Comparison of ENCODE assay signal across 11 cellular contexts in the genomic region with DNA sequence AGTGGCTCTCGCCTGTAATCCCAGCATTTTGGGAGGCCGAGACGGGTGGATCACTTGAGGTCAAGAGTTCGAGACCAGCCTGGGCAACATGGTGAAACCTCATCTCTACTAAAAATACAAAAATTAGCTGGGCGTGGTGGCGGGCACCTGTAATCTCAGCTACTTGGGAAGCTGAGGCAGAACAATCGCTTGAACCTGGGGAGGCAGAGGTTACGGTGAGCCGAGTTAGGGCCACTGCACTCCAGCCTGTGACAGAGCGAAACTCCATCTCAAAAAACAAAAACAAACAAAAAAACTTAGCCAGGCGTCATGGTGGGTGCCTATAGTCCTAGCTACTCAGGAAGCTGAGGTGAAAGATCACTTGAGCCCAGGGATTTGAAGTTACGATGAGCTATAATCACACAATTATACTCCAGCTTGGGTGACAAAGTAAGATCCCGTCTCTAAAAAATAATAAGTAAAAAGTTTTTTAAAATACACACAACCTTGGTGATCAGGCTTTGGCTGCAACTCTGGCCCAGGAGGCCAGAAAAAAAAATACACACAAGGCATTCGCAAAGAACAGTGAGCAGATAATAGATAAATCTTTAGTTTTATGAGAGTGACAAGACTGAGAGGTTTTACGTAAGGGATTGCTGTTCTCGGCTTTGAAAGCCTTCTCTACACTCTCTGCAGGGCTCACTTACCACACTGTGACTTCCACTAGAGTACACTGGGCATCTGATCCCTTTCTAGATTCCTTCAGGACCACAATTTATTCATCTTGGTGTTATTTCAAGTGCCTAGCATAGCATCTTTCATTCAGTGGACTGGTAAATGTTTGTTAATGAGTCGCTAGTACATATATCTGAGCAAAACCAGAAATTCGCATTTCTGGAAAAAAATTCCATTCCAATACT. TPM values are rescaled to one million over a fixed set of nuclear protein-coding genes. Genes with fewer than 3 reads are reported as not detected.
DNase-seq lines count a peak whose midpoint lies in the region; ATAC-seq and TF ChIP-seq lines count a peak whose summit lies in the region.
"Had no signal": no experiment of that assay in that cellular context is flagged by ENCODE, and none has a peak within 500 bp of the region (broad histone marks: within the 10 kb centered on the region; RNA-seq: fewer than 3 reads in every experiment).

No MANE protein-coding gene starts in this region.

- peak overlapping the region in 4 of 7 donors; percentile 3 to 57 (median 37) for H3K4me3 Mint-ChIP-seq in CD8-positive, alpha-beta memory T cell

- no peaks in the 10 kb centered on the region for H3K9me3 Mint-ChIP-seq in CD8-positive, alpha-beta memory T cell
- H3K9me3 Mint-ChIP-seq in activated naive CD4-positive, alpha-beta T cell treated with anti-CD3 and anti-CD28 coated beads, Interleukin-2, amount 50 U/mL, for 72 hours = no peaks in the 10 kb centered on the region

- peaks cover 0 to 68% (median 1%) of the 10 kb centered on the region in 3 donors for H3K36me3 Mint-ChIP-seq in CD8-positive, alpha-beta memory T cell
- peaks cover 21 to 34% of the 10 kb centered on the region in 2 donors for H3K36me3 Mint-ChIP-seq in activated naive CD4-positive, alpha-beta T cell treated with anti-CD3 and anti-CD28 coated beads, Interleukin-2, amount 50 U/mL, for 72 hours

- CTCF ChIA-PET in A673 (lab: Charles Lee) = no interaction called here
- CTCF ChIA-PET in CD8-positive, alpha-beta memory T cell (lab: Charles Lee) = no interaction called here

- no peaks in the 10 kb centered on the region for H3K9me3 ChIP-seq in A673 (ENCODE audit: low read depth, low read length, poor library complexity, severe bottlenecking)
- H3K9me3 ChIP-seq in CD8-positive, alpha-beta memory T cell (ENCODE audit: low read length) = no peaks in the 10 kb centered on the region
- H3K9me3 ChIP-seq in muscle layer of colon (ENCODE audit: low read length) = no peaks in the 10 kb centered on the region
- H3K9me3 ChIP-seq: SJCRH30 had no signal

- H3K9ac ChIP-seq in muscle layer of colon (ENCODE audit: low read length) = peak overlapping the region; percentile 23

- H3K27ac ChIP-seq in A673 (ENCODE audit: low read depth, low read length, poor library complexity, severe bottlenecking) = peak overlapping the region; percentile 49
- H3K27ac ChIP-seq in CD8-positive, alpha-beta memory T cell (ENCODE audit: low read depth, low read length) = no peak overlapping the region
- peak overlapping the region; percentile 69 for H3K27ac ChIP-seq in muscle layer of colon (ENCODE audit: low read depth, low read length)
- H3K27ac ChIP-seq: SJCRH30 had no signal

- H3K27ac Mint-ChIP-seq in CD8-positive, alpha-beta memory T cell = peak overlapping the region in 6 of 8 donors; percentile 8 to 64 (median 38)
- peak overlapping the region; percentile 49 to 93 for H3K27ac Mint-ChIP-seq in activated naive CD4-positive, alpha-beta T cell treated with anti-CD3 and anti-CD28 coated beads, Interleukin-2, amount 50 U/mL, for 72 hours

- H3K4me3 ChIP-seq in A673 (ENCODE audit: low read depth, low read length, poor library complexity, severe bottlenecking) (no peak overlapping the region), muscle layer of colon (ENCODE audit: low read depth in 1 of 2, low read length in 2 of 2) (no peak overlapping the region)
- no peak overlapping the region for H3K4me3 ChIP-seq in CD8-positive, alpha-beta memory T cell (ENCODE audit: low read length)
- H3K4me3 ChIP-seq: SJCRH30 had no signal

- H3K4me1 ChIP-seq in A673 (ENCODE audit: insufficient read depth, low read length, poor library complexity, severe bottlenecking) (peaks cover 24% of the 10 kb centered on the region), muscle layer of colon (ENCODE audit: insufficient read depth, low read length) (peaks cover 65% of the 10 kb centered on the region)
- H3K4me1 ChIP-seq in CD8-positive, alpha-beta memory T cell (ENCODE audit: insufficient read depth, low read length) = peaks cover 45% of the 10 kb centered on the region

- H3K36me3 ChIP-seq in A673 (ENCODE audit: insufficient read depth, low read length, poor library complexity, severe bottlenecking) (peaks cover 5% of the 10 kb centered on the region), muscle layer of colon (ENCODE audit: insufficient read depth, low read length) (no peaks in the 10 kb centered on the region)
- no peaks in the 10 kb centered on the region for H3K36me3 ChIP-seq in CD8-positive, alpha-beta memory T cell (ENCODE audit: insufficient read depth, low read length)

- H3K27me3 ChIP-seq in A673 (replicated peaks; ENCODE audit: insufficient read depth, low read depth, low read length, poor library complexity) (no peaks in the 10 kb centered on the region), muscle layer of colon (ENCODE audit: control insufficient read depth in 1 of 2, insufficient read depth in 2 of 2, low read length in 2 of 2) (no peaks in the 10 kb centered on the region)
- H3K27me3 ChIP-seq in CD8-positive, alpha-beta memory T cell (ENCODE audit: insufficient read depth, low read length, poor library complexity, severe bottlenecking) = no peaks in the 10 kb centered on the region
- H3K27me3 ChIP-seq: SJCRH30 had no signal

- peaks cover 65 to 80% (median 78%) of the 10 kb centered on the region in 3 donors for H3K4me1 Mint-ChIP-seq in CD8-positive, alpha-beta memory T cell

- H3K27me3 Mint-ChIP-seq in CD8-positive, alpha-beta memory T cell = no peaks in the 10 kb centered on the region

- no peak for ATAC-seq in activated naive CD4-positive, alpha-beta T cell treated with anti-CD3 and anti-CD28 coated beads, Interleukin-2, amount 50 U/mL, for 72 hours
- no peak for ATAC-seq in GM21529 (IDR thresholded peaks at IDR 0.05; ENCODE audit: unreplicated experiment)

- intact Hi-C loops in A673 (cut with micrococcal nuclease; ENCODE audit: unreplicated experiment) = no loop called here

- DNase-seq in A673 (ENCODE audit: low spot score) (no peak), GM20000 (ENCODE audit: low spot score) (no peak), NCI-H82 treated with DMSO at 0.1 percent for 48 hours (lab: John Stamatoyannopoulos, UW; ENCODE audit: unreplicated experiment) (no peak), UCSD-AML1 (lab: John Stamatoyannopoulos, UW; ENCODE audit: unreplicated experiment) (no peak)
- DNase-seq in CD8-positive, alpha-beta memory T cell = no peak
- no peak for DNase-seq in activated naive CD4-positive, alpha-beta T cell treated with anti-CD3 and anti-CD28 coated beads, Interleukin-2, amount 50 U/mL, for 72 hours (ENCODE audit: low spot score in 2 of 2)
- DNase-seq: NCI-H2171, SJCRH30 had no signal

- BruUV-seq in A673 (replicated peaks; lab: Mats Ljungman, UMichigan) = no TSS peak

- TF ChIP-seq CTCF in A673 (conservative IDR thresholded peaks at IDR 0.05; ENCODE audit: low read depth, low read length) (no peak), GM20000 (IDR thresholded peaks at IDR 0.05; ENCODE audit: extremely low read depth, missing control alignments) (no peak)

- POLR2A ChIA-PET in A673 (lab: Charles Lee; ENCODE audit: low non-redundant PET) = no interaction called here
- POLR2A ChIA-PET in CD8-positive, alpha-beta memory T cell (lab: Charles Lee) = no interaction called here

RNA-seq across cellular contexts. Expression of a gene that starts 5.9 kb away (rescaled TPM):
- total RNA-seq in A673 (2021) = 198 and 216 TPM in 2 replicates
- 100 to 1,000 TPM; 228 to 237 TPM for total RNA-seq in CD8-positive, alpha-beta memory T cell
- polyA plus RNA-seq in CD8-positive, alpha-beta memory T cell = 90.8 TPM
- total RNA-seq in activated naive CD4-positive, alpha-beta T cell treated with anti-CD3 and anti-CD28 coated beads, Interleukin-2, amount 50 U/mL, for 72 hours = 100 to 1,000 TPM; 154 to 181 TPM

RNA-seq across cellular contexts. Expression of a gene that starts 31.9 kb away (rescaled TPM):
- total RNA-seq in A673 (2021) = 9.2 and 9.6 TPM in 2 replicates
- total RNA-seq in CD8-positive, alpha-beta memory T cell = 1 to 10 TPM; 9.4 to 9.7 TPM
- 1.3 TPM for polyA plus RNA-seq in CD8-positive, alpha-beta memory T cell
- total RNA-seq in activated naive CD4-positive, alpha-beta T cell treated with anti-CD3 and anti-CD28 coated beads, Interleukin-2, amount 50 U/mL, for 72 hours = 10 to 100 TPM; 16.5 to 24.5 TPM

RNA-seq across cellular contexts. Expression of a gene that starts 55.1 kb away (rescaled TPM):
- not detected in 2 replicates for total RNA-seq in A673 (2021)
- not detected for total RNA-seq in CD8-positive, alpha-beta memory T cell
- polyA plus RNA-seq in CD8-positive, alpha-beta memory T cell = not detected
- total RNA-seq in activated naive CD4-positive, alpha-beta T cell treated with anti-CD3 and anti-CD28 coated beads, Interleukin-2, amount 50 U/mL, for 72 hours = not detected
- total RNA-seq: SJCRH30, temporal lobe had no signal

RNA-seq across cellular contexts. Expression of a gene that starts 58.6 kb away (rescaled TPM):
- total RNA-seq in A673 (2021) = 313 and 365 TPM in 2 replicates
- 100 to 1,000 TPM; 355 to 362 TPM for total RNA-seq in CD8-positive, alpha-beta memory T cell
- polyA plus RNA-seq in CD8-positive, alpha-beta memory T cell = 265 TPM
- 100 to 1,000 TPM; 255 to 326 TPM for total RNA-seq in activated naive CD4-positive, alpha-beta T cell treated with anti-CD3 and anti-CD28 coated beads, Interleukin-2, amount 50 U/mL, for 72 hours
